ENCODE assay signal across 1 cellular context in genomic region chr12:81086342-81086741, GRCh38.
A peak's percentile ranks its signal among the peaks of the same experiment; 100 is the strongest.
TF ChIP-seq lines count a peak whose summit lies in the region.

No MANE protein-coding gene starts in this region.

TF ChIP-seq in HepG2, 621 proteins besides CTCF, POLR2A, EP300 and RAD21 (continued from another document and continues in another):
- TF ChIP-seq ZBTB2 (CRISPR knock-in tag; IDR thresholded peaks at IDR 0.05; ENCODE audit: low read depth) (no peak), ZNF713 (CRISPR knock-in tag; IDR thresholded peaks at IDR 0.05) (no peak), ZNF772 (CRISPR knock-in tag; IDR thresholded peaks at IDR 0.05) (0 out of 2 replicates have a peak, but pooled peaks have one; percentile 57), SIX1 (CRISPR knock-in tag; IDR thresholded peaks at IDR 0.05; ENCODE audit: borderline replicate concordance) (peak; percentile 96), ZNF354B (CRISPR knock-in tag; IDR thresholded peaks at IDR 0.05) (no peak), DZIP1 (CRISPR knock-in tag; IDR thresholded peaks at IDR 0.05) (no peak), ATAD3A (CRISPR knock-in tag; IDR thresholded peaks at IDR 0.05) (no peak), ZNF17 (CRISPR knock-in tag; IDR thresholded peaks at IDR 0.05) (no peak), ZNF512B (CRISPR knock-in tag; IDR thresholded peaks at IDR 0.05; ENCODE audit: borderline replicate concordance) (peak; percentile 55; the same call in 1 of the 2 replicates), ZNF556 (CRISPR knock-in tag; IDR thresholded peaks at IDR 0.05; ENCODE audit: borderline replicate concordance) (no peak), GABPB1 (CRISPR knock-in tag; IDR thresholded peaks at IDR 0.05) (peak; percentile 24; the same call in 1 of the 2 replicates), MAX (IDR thresholded peaks at IDR 0.05) (peak; percentile 43; the same call in 1 of the 2 replicates), HOMEZ (CRISPR knock-in tag; IDR thresholded peaks at IDR 0.05; ENCODE audit: low read depth) (peak; percentile 91), SALL1 (CRISPR knock-in tag; IDR thresholded peaks at IDR 0.05) (peak; percentile 94), ZNF562 (CRISPR knock-in tag; IDR thresholded peaks at IDR 0.05; ENCODE audit: borderline replicate concordance) (no peak), ZNF317 (CRISPR knock-in tag; IDR thresholded peaks at IDR 0.05) (0 out of 2 replicates have a peak, but pooled peaks have one; percentile 68), NFIC (IDR thresholded peaks at IDR 0.05; ENCODE audit: low read length) (0 out of 2 replicates have a peak, but pooled peaks have one; percentile 16), ZMYM3 (CRISPR knock-in tag; IDR thresholded peaks at IDR 0.05) (peak; percentile 80), ATF2 (CRISPR knock-in tag; IDR thresholded peaks at IDR 0.05) (peak; percentile 79), ARID3A (IDR thresholded peaks at IDR 0.05; ENCODE audit: low read depth, low read length) (peak; percentile 93), ZNF414 (CRISPR knock-in tag; IDR thresholded peaks at IDR 0.05) (no peak), HOXA3 (CRISPR knock-in tag; IDR thresholded peaks at IDR 0.05) (peak; percentile 86), NCOR1 (IDR thresholded peaks at IDR 0.05; ENCODE audit: borderline replicate concordance, low read length) (peak; percentile 25; the same call in 1 of the 2 replicates), PREB (CRISPR knock-in tag; IDR thresholded peaks at IDR 0.05) (no peak), DPF2 (CRISPR knock-in tag; IDR thresholded peaks at IDR 0.05; ENCODE audit: borderline replicate concordance, low read depth) (peak; percentile 82), HOXD1 (CRISPR knock-in tag; IDR thresholded peaks at IDR 0.05) (peak; percentile 89), ZNF235 (CRISPR knock-in tag; IDR thresholded peaks at IDR 0.05; ENCODE audit: borderline replicate concordance) (no peak), ZEB1 (IDR thresholded peaks at IDR 0.05; ENCODE audit: insufficient replicate concordance, low read depth) (peak; percentile 48), ZNF792 (CRISPR knock-in tag; IDR thresholded peaks at IDR 0.05) (peak; percentile 70; the same call in 1 of the 2 replicates), ZNF644 (CRISPR knock-in tag; IDR thresholded peaks at IDR 0.05; ENCODE audit: low read depth) (peak; percentile 98), ETV5 (CRISPR knock-in tag; IDR thresholded peaks at IDR 0.05; ENCODE audit: borderline replicate concordance) (peak; percentile 39; the same call in 1 of the 2 replicates), ZNF614 (CRISPR knock-in tag; IDR thresholded peaks at IDR 0.05; ENCODE audit: borderline replicate concordance) (peak; percentile 90), SUZ12 (IDR thresholded peaks at IDR 0.05; ENCODE audit: low read depth, low read length) (no peak), ATRX (CRISPR knock-in tag; IDR thresholded peaks at IDR 0.05; ENCODE audit: borderline replicate concordance) (no peak), NFATC3 (CRISPR knock-in tag; IDR thresholded peaks at IDR 0.05) (no peak), ZNF589 (CRISPR knock-in tag; conservative IDR thresholded peaks at IDR 0.05) (0 out of 2 replicates have a peak, but pooled peaks have one; percentile 48), SMAD3 (CRISPR knock-in tag; IDR thresholded peaks at IDR 0.05) (peak; percentile 86), KDM4B (CRISPR knock-in tag; IDR thresholded peaks at IDR 0.05) (peak; percentile 93), FOXK1 (CRISPR knock-in tag; IDR thresholded peaks at IDR 0.05; ENCODE audit: borderline replicate concordance, low read depth) (peak; percentile 83; the same call in 1 of the 2 replicates), FOXJ3 (CRISPR knock-in tag; IDR thresholded peaks at IDR 0.05; ENCODE audit: borderline replicate concordance) (peak; percentile 74; the same call in 1 of the 2 replicates), NR2F6 (IDR thresholded peaks at IDR 0.05) (peak; percentile 14; the same call in 1 of the 2 replicates), NR2F6 (CRISPR knock-in tag; IDR thresholded peaks at IDR 0.05) (peak; percentile 73), MAFG (CRISPR knock-in tag; IDR thresholded peaks at IDR 0.05) (no peak), ZNF143 (CRISPR knock-in tag; IDR thresholded peaks at IDR 0.05) (no peak), HDAC1 (CRISPR knock-in tag; IDR thresholded peaks at IDR 0.05) (peak; percentile 70), KAT7 (CRISPR knock-in tag; IDR thresholded peaks at IDR 0.05; ENCODE audit: borderline replicate concordance) (peak; percentile 88), SIX4 (CRISPR knock-in tag; IDR thresholded peaks at IDR 0.05) (peak; percentile 73), HMGXB4 (CRISPR knock-in tag; IDR thresholded peaks at IDR 0.05; ENCODE audit: borderline replicate concordance in 1 of 2, low read depth in 1 of 2) (0 out of 4 replicates have a peak, but pooled peaks of 1 of the 2 experiments have one; percentile 31), ZNF776 (CRISPR knock-in tag; IDR thresholded peaks at IDR 0.05) (no peak), ZNF12 (CRISPR knock-in tag; IDR thresholded peaks at IDR 0.05) (peak; percentile 60; the same call in 1 of the 2 replicates), TRIM22 (IDR thresholded peaks at IDR 0.05) (no peak)
